In genomic region chr7:79515358-79515757, GRCh38 we compare ENCODE assay signal across 27 cellular contexts.
DNase-seq lines count a peak whose midpoint lies in the region; ATAC-seq, FAIRE-seq and TF ChIP-seq lines count a peak whose summit lies in the region.
"Had no signal": no experiment of that assay in that cellular context is flagged by ENCODE, and none has a peak within 500 bp of the region (broad histone marks: within the 10 kb centered on the region; RNA-seq: fewer than 3 reads in every experiment).

No MANE protein-coding gene starts in this region.

- TF ChIP-seq EP300 in A549 (IDR thresholded peaks at IDR 0.05) (no peak), H1 (IDR thresholded peaks at IDR 0.05; ENCODE audit: borderline replicate concordance in 1 of 2, low read depth in 2 of 2, low read length in 2 of 2) (no peak)

- H3K27me3 Mint-ChIP-seq in GM23338 (ENCODE audit: insufficient read depth, low read depth, poor library complexity), result no peaks in the 10 kb centered on the region
- H3K27me3 Mint-ChIP-seq in nephron (ENCODE audit: low read depth), result no peaks in the 10 kb centered on the region
- no peaks in the 10 kb centered on the region for H3K27me3 Mint-ChIP-seq in stimulated activated naive B cell treated with anti-CD40 and anti-IgM and Interleukin-4, amounts not matched to agents 10 μg/mL and 1 μg/mL and 100 μg/mL, for 72 hours
- H3K27me3 Mint-ChIP-seq: CD4-positive, alpha-beta memory T cell had no signal

- intact Hi-C loops in left ventricle myocardium inferior (cut with micrococcal nuclease), result no loop called here

- no peak overlapping the region for H2BK15ac ChIP-seq in H1 (ENCODE audit: low read length)

- H4K20me1 ChIP-seq in GM23338 (replicated peaks; ENCODE audit: insufficient read depth) (no peaks in the 10 kb centered on the region), H1 (replicated peaks in 1 of 2; ENCODE audit: control insufficient read depth in 1 of 2, insufficient read depth in 2 of 2, low read length in 2 of 2) (no peaks in the 10 kb centered on the region)

- POLR2A ChIA-PET in A549 (lab: Yijun Ruan, JAX) (no interaction called here), H1 (lab: Charles Lee; ENCODE audit: partially characterized antibody) (no interaction called here)

- H3K79me1 ChIP-seq in H1 (ENCODE audit: low read depth, low read length), result no peaks in the 10 kb centered on the region

- H2BK12ac ChIP-seq in H1 (ENCODE audit: low read depth, low read length), result no peak overlapping the region

- H3K4ac ChIP-seq in H1 (replicated peaks; ENCODE audit: insufficient read length, low read depth, low read length), result no peak overlapping the region

- H3K4me3 ChIP-seq in A549, result no peak overlapping the region
- no peak overlapping the region for H3K4me3 ChIP-seq in GM23338
- H3K4me3 ChIP-seq in H1 (ENCODE audit: extremely low read depth in 1 of 4, insufficient read depth in 2 of 4, low read depth in 3 of 4, low read length in 4 of 4), result no peak overlapping the region
- no peak overlapping the region for H3K4me3 ChIP-seq in left ventricle myocardium inferior
- H3K4me3 ChIP-seq: PC-9, SJSA1 had no signal

- H3K79me2 ChIP-seq in GM23338 (replicated peaks; ENCODE audit: insufficient read depth) (no peaks in the 10 kb centered on the region), H1 (ENCODE audit: control insufficient read depth in 1 of 2, insufficient read depth in 2 of 2, low read length in 2 of 2) (no peaks in the 10 kb centered on the region)

- TF ChIP-seq RAD21 in A549 (conservative IDR thresholded peaks at IDR 0.05 in 1 of 2, IDR thresholded peaks at IDR 0.05 in 1 of 2) (no peak), H1 (IDR thresholded peaks at IDR 0.05 in 1 of 2, conservative IDR thresholded peaks at IDR 0.05 in 1 of 2; ENCODE audit: low read depth in 2 of 2, low read length in 2 of 2) (no peak)

- H3K27me3 ChIP-seq in GM23338 (ENCODE audit: insufficient read depth), result no peaks in the 10 kb centered on the region
- H3K27me3 ChIP-seq in H1 (replicated peaks in 1 of 4; ENCODE audit: control insufficient read depth in 3 of 4, extremely low read depth in 1 of 4, insufficient read depth in 3 of 4, low read length in 3 of 4), result no peaks in the 10 kb centered on the region
- H3K27me3 ChIP-seq in left ventricle myocardium inferior (ENCODE audit: low read depth), result no peaks in the 10 kb centered on the region
- H3K27me3 ChIP-seq: SJSA1 had no signal

- H3K23me2 ChIP-seq in H1 (ENCODE audit: low read depth, low read length), result no peaks in the 10 kb centered on the region; the same call in 1 of the 2 replicates

- H3K14ac ChIP-seq in H1 (ENCODE audit: insufficient read length), result no peak overlapping the region

- H3K18ac ChIP-seq in H1 (ENCODE audit: extremely low read depth, low read length), result no peak overlapping the region

- H3K4me1 ChIP-seq in A549 (peaks cover under 1% of the 10 kb centered on the region; the same call in 1 of the 3 replicates), GM23338 (ENCODE audit: insufficient read depth) (peaks cover 10% of the 10 kb centered on the region), H1 (replicated peaks in 1 of 4; ENCODE audit: control insufficient read depth in 3 of 4, insufficient read depth in 4 of 4, low read length in 3 of 4) (no peaks in the 10 kb centered on the region), left ventricle myocardium inferior (no peaks in the 10 kb centered on the region)
- H3K4me1 ChIP-seq: SJSA1 had no signal

- FAIRE-seq in A549 (lab: Jason Lieb, UNC), result no peak
- no peak for FAIRE-seq in H1 (lab: Jason Lieb, UNC)
- FAIRE-seq: GM12891, GM18507 had no signal

- no peak overlapping the region for H3K56ac ChIP-seq in H1 (replicated peaks; ENCODE audit: insufficient read length, low read depth, low read length)

- H4K91ac ChIP-seq in H1 (replicated peaks; ENCODE audit: insufficient read length, low read length), result no peak overlapping the region

- H3K36me3 ChIP-seq in GM23338 (ENCODE audit: insufficient read depth), result no peaks in the 10 kb centered on the region
- no peaks in the 10 kb centered on the region for H3K36me3 ChIP-seq in H1 (ENCODE audit: control insufficient read depth in 2 of 4, insufficient read depth in 4 of 4, low read length in 3 of 4)
- no peaks in the 10 kb centered on the region for H3K36me3 ChIP-seq in left ventricle myocardium inferior
- H3K36me3 ChIP-seq: SJSA1 had no signal

- ATAC-seq in A549, result no peak
- ATAC-seq in GM23338, result no peak
- no peak for ATAC-seq in stimulated activated naive B cell treated with anti-CD40 and anti-IgM and Interleukin-4, amounts not matched to agents 10 μg/mL and 1 μg/mL and 100 μg/mL, for 72 hours (replicated peaks)
- ATAC-seq: Right ventricle myocardium inferior had no signal

- no peak overlapping the region for H3K4me3 Mint-ChIP-seq in GM23338
- no peak overlapping the region for H3K4me3 Mint-ChIP-seq in nephron
- H3K4me3 Mint-ChIP-seq in stimulated activated naive B cell treated with anti-CD40 and anti-IgM and Interleukin-4, amounts not matched to agents 10 μg/mL and 1 μg/mL and 100 μg/mL, for 72 hours, result no peak overlapping the region
- H3K4me3 Mint-ChIP-seq: CD4-positive, alpha-beta memory T cell; H9 had no signal

- no peak for TF ChIP-seq POLR2A in A549 (IDR thresholded peaks at IDR 0.05; ENCODE audit: low read length)
- TF ChIP-seq POLR2A in H1 (IDR thresholded peaks at IDR 0.05; ENCODE audit: control extremely low read depth in 1 of 2, low read depth in 2 of 2, low read length in 2 of 2), result no peak

- no peak overlapping the region for H3K27ac ChIP-seq in A549
- no peak overlapping the region for H3K27ac ChIP-seq in GM23338 (ENCODE audit: low read depth)
- H3K27ac ChIP-seq in H1 (ENCODE audit: low read depth, low read length), result no peak overlapping the region
- no peak overlapping the region for H3K27ac ChIP-seq in left ventricle myocardium inferior (replicated peaks)
- H3K27ac ChIP-seq: PC-9, SJSA1 had no signal

- 58% methylated on average over 3 of the region's 3 CpGs for WGBS in A549 (ENCODE audit: missing lambda C conversion rate)
- WGBS in H1 (ENCODE audit: extremely low coverage in 1 of 2, insufficient coverage in 1 of 2, insufficient read length in 1 of 2, insufficient replicate concordance in 2 of 2, low coverage in 1 of 2, low lambda C conversion rate in 2 of 2, missing lambda C conversion rate in 1 of 2), 2 experiments, result 93% methylated on average over 3 of the region's 3 CpGs; no CpG with 5 or more reads in 1 of the 2 experiments

- H3K27ac Mint-ChIP-seq in GM23338, result 0 out of 2 replicates have a peak overlapping the region, but pooled peaks have one; percentile 26
- peak overlapping the region in 2 of 3 experiments; percentile 4 to 59 for H3K27ac Mint-ChIP-seq in nephron
- no peak overlapping the region for H3K27ac Mint-ChIP-seq in stimulated activated naive B cell treated with anti-CD40 and anti-IgM and Interleukin-4, amounts not matched to agents 10 μg/mL and 1 μg/mL and 100 μg/mL, for 72 hours
- H3K27ac Mint-ChIP-seq: CD4-positive, alpha-beta memory T cell; H9 had no signal

- no peak overlapping the region for H3K9ac ChIP-seq in H1 (replicated peaks in 1 of 4; ENCODE audit: extremely low read depth in 1 of 4, low read depth in 3 of 4, low read length in 3 of 4)

- H2BK20ac ChIP-seq in H1 (ENCODE audit: low read length), result no peak overlapping the region

- H2AFZ ChIP-seq in GM23338 (no peak overlapping the region), H1 (ENCODE audit: low read length) (no peak overlapping the region)
- H2AFZ ChIP-seq: PC-9 had no signal

- H3K23ac ChIP-seq in H1 (ENCODE audit: insufficient read length), result no peak overlapping the region

- H4K5ac ChIP-seq in H1 (ENCODE audit: insufficient read length, low read depth, low read length), result no peak overlapping the region

- no peaks in the 10 kb centered on the region for H3K9me3 Mint-ChIP-seq in GM23338
- H3K9me3 Mint-ChIP-seq in nephron, result no peaks in the 10 kb centered on the region
- peaks cover 3 to 5% of the 10 kb centered on the region in 2 donors for H3K9me3 Mint-ChIP-seq in stimulated activated naive B cell treated with anti-CD40 and anti-IgM and Interleukin-4, amounts not matched to agents 10 μg/mL and 1 μg/mL and 100 μg/mL, for 72 hours
- H3K9me3 Mint-ChIP-seq: H9 had no signal

- H2AK5ac ChIP-seq in H1 (ENCODE audit: low read depth, low read length), result no peak overlapping the region

- H2BK5ac ChIP-seq in H1 (ENCODE audit: low read depth, low read length), result no peak overlapping the region

- DNase-seq in A549 (ENCODE audit: low read depth in 1 of 2, low spot score in 1 of 2) (no peak), GM23338 (ENCODE audit: low spot score) (no peak), H1 (ENCODE audit: low read depth in 1 of 2, low spot score in 2 of 2) (no peak), left ventricle myocardium inferior (no peak), NCI-H524 treated with DMSO at 0.1 percent for 48 hours (lab: John Stamatoyannopoulos, UW) (no peak)
- DNase-seq in stimulated activated naive B cell treated with anti-CD40 and anti-IgM and Interleukin-4, amounts not matched to agents 10 μg/mL and 1 μg/mL and 100 μg/mL, for 72 hours, result no peak
- DNase-seq: 8988T; C1 segment of cervical spinal cord; Caco-2; CD4-positive, alpha-beta memory T cell; EL; GF-D8; H9; KBM-7; MV-4-11; NCI-H1105; NCI-H1436 treated with DMSO at 0.1 percent for 48 hours; NCI-H1930; NCI-H2107; NCI-H446 treated with DMSO at 0.1 percent for 48 hours; NCI-H526 treated with DMSO at 0.1 percent for 48 hours; PC-9 had no signal

- CTCF ChIA-PET in A549 (lab: Yijun Ruan, JAX), result no interaction called here
- CTCF ChIA-PET in H1 (lab: Charles Lee; ENCODE audit: partially characterized antibody), result interaction anchor here (1.5 kb wide), 1 partner anchor 13 kb away, joined by 3 read pairs; no protein-coding TSS in a partner anchor

- no peaks in the 10 kb centered on the region; the same call in 1 of the 2 replicates for H3K9me2 ChIP-seq in GM23338 (ENCODE audit: insufficient read depth)

- no peaks in the 10 kb centered on the region for H3F3A ChIP-seq in GM23338 (replicated peaks; ENCODE audit: low read depth)

- H3K4me1 Mint-ChIP-seq in GM23338 (peaks cover 12% of the 10 kb centered on the region; the same call in 2 of the 3 replicates), nephron (no peaks in the 10 kb centered on the region)
- H3K4me1 Mint-ChIP-seq in stimulated activated naive B cell treated with anti-CD40 and anti-IgM and Interleukin-4, amounts not matched to agents 10 μg/mL and 1 μg/mL and 100 μg/mL, for 72 hours, result no peaks in the 10 kb centered on the region
- H3K4me1 Mint-ChIP-seq: CD4-positive, alpha-beta memory T cell had no signal

- H2BK120ac ChIP-seq in H1 (replicated peaks; ENCODE audit: low read depth, low read length), result no peak overlapping the region

- H3K4me2 ChIP-seq in A549 (no peak overlapping the region), GM23338 (no peak overlapping the region), H1 (ENCODE audit: insufficient read depth in 1 of 2, low read depth in 2 of 2, low read length in 2 of 2) (no peak overlapping the region)
- H3K4me2 ChIP-seq: PC-9 had no signal

- TF ChIP-seq CTCF in A549 (IDR thresholded peaks at IDR 0.05), result no peak
- TF ChIP-seq CTCF in GM23338 (conservative IDR thresholded peaks at IDR 0.05; ENCODE audit: low read depth in 2 of 2), result no peak
- TF ChIP-seq CTCF in H1 (IDR thresholded peaks at IDR 0.05; ENCODE audit: control extremely low read depth in 1 of 3, insufficient read depth in 1 of 3, low read depth in 1 of 3, low read length in 3 of 3), result no peak
- no peak for TF ChIP-seq CTCF in nephron (IDR thresholded peaks at IDR 0.05; ENCODE audit: unreplicated experiment in 3 of 3)
- no peak for TF ChIP-seq CTCF in left ventricle myocardium inferior (IDR thresholded peaks at IDR 0.05; ENCODE audit: borderline replicate concordance)

- no peaks in the 10 kb centered on the region for H3K9me3 ChIP-seq in A549
- no peaks in the 10 kb centered on the region; a peak in 1 of 4 replicates for H3K9me3 ChIP-seq in H1 (ENCODE audit: insufficient read depth in 2 of 2, low read depth in 1 of 2, low read length in 1 of 2)
- no peaks in the 10 kb centered on the region for H3K9me3 ChIP-seq in left ventricle myocardium inferior (replicated peaks)
- H3K9me3 ChIP-seq: Caco-2, SJSA1 had no signal

- no peak overlapping the region for H4K8ac ChIP-seq in H1 (ENCODE audit: extremely low read depth, insufficient read depth, low read length)

- no peaks in the 10 kb centered on the region; the same call in 2 of the 3 replicates for H3K36me3 Mint-ChIP-seq in GM23338 (ENCODE audit: low read depth)
- H3K36me3 Mint-ChIP-seq in nephron (ENCODE audit: low read depth), result peaks cover 3% of the 10 kb centered on the region
- H3K36me3 Mint-ChIP-seq in stimulated activated naive B cell treated with anti-CD40 and anti-IgM and Interleukin-4, amounts not matched to agents 10 μg/mL and 1 μg/mL and 100 μg/mL, for 72 hours, result no peaks in the 10 kb centered on the region
- H3K36me3 Mint-ChIP-seq: CD4-positive, alpha-beta memory T cell had no signal

Comparison
In these comparisons a context has a peak if more than half of its experiments do, and no peak if none do; other contexts are left out.
1. Of the 18 proteins assayed by ChIP-seq in both H1 and A549: peak only in H1: none; only in A549: none; in both: MAFK; in neither: 17.